In genomic region chr16:69534720-69535119, GRCh38 we compare ENCODE assay signal across 21 cellular contexts.
"Had no signal": no experiment of that assay in that cellular context is flagged by ENCODE, and none has a peak within 500 bp of the region (broad histone marks: within the 10 kb centered on the region; RNA-seq: fewer than 3 reads in every experiment).

No MANE protein-coding gene starts in this region.

- H3K27me3 ChIP-seq: hepatocyte, stomach, vagina had no signal

- H3K9me3 ChIP-seq: lower lobe of right lung, stomach, vagina had no signal

- DNase-seq: activated CD4-positive, alpha-beta memory T cell treated with anti-CD3 and anti-CD28 coated beads, Interleukin-2, amount 10 ng/mL, durations not matched to agents 7 days and 5 days; activated CD4-positive, alpha-beta T cell treated with anti-CD3 and anti-CD28 coated beads for 4 hours; activated CD8-positive, alpha-beta memory T cell treated with anti-CD3 and anti-CD28 coated beads, Interleukin-2, amount 10 ng/mL, durations not matched to agents 7 days and 5 days; activated naive CD4-positive, alpha-beta T cell treated with Interleukin-2 at 50 U/mL for 16 hours; activated T-cell treated with anti-CD3 and anti-CD28 coated beads, Interleukin-2, amount 50 U/mL, for 24 hours; aorta; cortex of kidney; left colon; lower lobe of right lung; nephron progenitor cell; nucleus accumbens; stimulated activated CD4-positive, alpha-beta T cell treated with anti-CD3 and anti-CD28 coated beads, Interleukin-15, amount 100 ng/mL, for 24 hours; stimulated activated CD4-positive, alpha-beta T cell treated with anti-CD3 and anti-CD28 coated beads, Interleukin-2, amount 100 ng/mL, for 48 hours; stomach; trophoblast cell had no signal

- H3K4me3 Mint-ChIP-seq: activated CD4-positive, alpha-beta memory T cell treated with anti-CD3 and anti-CD28 coated beads, Interleukin-2, amount 10 ng/mL, durations not matched to agents 7 days and 5 days; activated CD8-positive, alpha-beta memory T cell treated with anti-CD3 and anti-CD28 coated beads, Interleukin-2, amount 10 ng/mL, durations not matched to agents 7 days and 5 days; activated T-cell treated with anti-CD3 and anti-CD28 coated beads, Interleukin-2, amount 50 U/mL, for 24 hours; central memory CD8-positive, alpha-beta T cell; nephron progenitor cell; T-helper 2 cell treated with Interferon-gamma antibody and Interleukin-4, amounts not matched to agents 5 μg/mL and 100 μg/mL, for 36 hours had no signal

- H3K4me3 ChIP-seq: hepatocyte, lower lobe of right lung, skin epidermis, stomach, vagina had no signal

- H3K27me3 Mint-ChIP-seq: activated T-cell treated with anti-CD3 and anti-CD28 coated beads, Interleukin-2, amount 50 U/mL, for 24 hours; central memory CD8-positive, alpha-beta T cell had no signal

- ATAC-seq: activated CD8-positive, alpha-beta memory T cell treated with anti-CD3 and anti-CD28 coated beads, Interleukin-2, amount 10 ng/mL, durations not matched to agents 7 days and 5 days; left colon; lower lobe of right lung had no signal

- H3K9me3 Mint-ChIP-seq: activated CD4-positive, alpha-beta memory T cell treated with anti-CD3 and anti-CD28 coated beads, Interleukin-2, amount 10 ng/mL, durations not matched to agents 7 days and 5 days; activated T-cell treated with anti-CD3 and anti-CD28 coated beads, Interleukin-2, amount 50 U/mL, for 24 hours; activated T-helper 2 cell treated with anti-CD3 and anti-CD28 coated beads, Interferon-gamma antibody, Interleukin-2, Interleukin-4, amounts not matched to agents 10 μg/mL and 5 μg/mL and 100 μg/mL, durations not matched to agents 14 hours and 24 hours and 36 hours; central memory CD8-positive, alpha-beta T cell; nephron progenitor cell; T-helper 2 cell treated with Interferon-gamma antibody and Interleukin-4, amounts not matched to agents 5 μg/mL and 100 μg/mL, for 36 hours had no signal

- H3K27ac ChIP-seq: hepatocyte, lower lobe of right lung, stomach, vagina had no signal

- H3K36me3 Mint-ChIP-seq: activated CD8-positive, alpha-beta memory T cell treated with anti-CD3 and anti-CD28 coated beads, Interleukin-2, amount 10 ng/mL, durations not matched to agents 7 days and 5 days had no signal

- H3K27ac Mint-ChIP-seq: activated CD4-positive, alpha-beta memory T cell treated with anti-CD3 and anti-CD28 coated beads, Interleukin-2, amount 10 ng/mL, durations not matched to agents 7 days and 5 days; activated CD8-positive, alpha-beta memory T cell treated with anti-CD3 and anti-CD28 coated beads, Interleukin-2, amount 10 ng/mL, durations not matched to agents 7 days and 5 days; activated T-cell treated with anti-CD3 and anti-CD28 coated beads, Interleukin-2, amount 50 U/mL, for 24 hours; activated T-helper 2 cell treated with anti-CD3 and anti-CD28 coated beads, Interferon-gamma antibody, Interleukin-2, Interleukin-4, amounts not matched to agents 10 μg/mL and 5 μg/mL and 100 μg/mL, durations not matched to agents 14 hours and 24 hours and 36 hours; nephron progenitor cell; T-helper 2 cell treated with Interferon-gamma antibody and Interleukin-4, amounts not matched to agents 5 μg/mL and 100 μg/mL, for 36 hours had no signal

- H3K36me3 ChIP-seq: lower lobe of right lung, stomach, vagina had no signal
